In genomic region chr2:151260492-151261239, GRCh38 we compare ENCODE assay signal across 8 cellular contexts.
A peak's percentile ranks its signal among the peaks of the same experiment; 100 is the strongest.
DNase-seq lines count a peak whose midpoint lies in the region; ATAC-seq and TF ChIP-seq lines count a peak whose summit lies in the region.

No MANE protein-coding gene starts in this region.

- H3K36me3 Mint-ChIP-seq in activated T-cell treated with anti-CD3 and anti-CD28 coated beads, Interleukin-2, amount 50 U/mL, for 24 hours (ENCODE audit: low read depth): peaks cover 5% of the 10 kb centered on the region
- peaks cover 16% of the 10 kb centered on the region for H3K36me3 Mint-ChIP-seq in nephron progenitor cell (ENCODE audit: low read depth)

- H3K4me3 Mint-ChIP-seq in activated T-cell treated with anti-CD3 and anti-CD28 coated beads, Interleukin-2, amount 50 U/mL, for 24 hours: peak overlapping the region; percentile 85
- peak overlapping the region; percentile 81 for H3K4me3 Mint-ChIP-seq in nephron progenitor cell

- TF ChIP-seq CTCF in nephron progenitor cell (IDR thresholded peaks at IDR 0.05): no peak

- H3K27ac ChIP-seq in effector memory CD4-positive, alpha-beta T cell (ENCODE audit: insufficient read depth, low read length, poor library complexity, severe bottlenecking): peak overlapping the region; percentile 94

- peaks cover 32% of the 10 kb centered on the region for H3K4me1 Mint-ChIP-seq in activated T-cell treated with anti-CD3 and anti-CD28 coated beads, Interleukin-2, amount 50 U/mL, for 24 hours (ENCODE audit: low read depth)
- peaks cover 21% of the 10 kb centered on the region for H3K4me1 Mint-ChIP-seq in nephron progenitor cell

- H3K9me3 Mint-ChIP-seq in activated T-cell treated with anti-CD3 and anti-CD28 coated beads, Interleukin-2, amount 50 U/mL, for 24 hours: no peaks in the 10 kb centered on the region
- H3K9me3 Mint-ChIP-seq in nephron progenitor cell: peaks cover 19% of the 10 kb centered on the region

- no peaks in the 10 kb centered on the region for H3K27me3 ChIP-seq in effector memory CD4-positive, alpha-beta T cell (replicated peaks; ENCODE audit: control insufficient read depth, insufficient read depth, low read length, poor library complexity, severe bottlenecking)

- H3K27me3 Mint-ChIP-seq in activated T-cell treated with anti-CD3 and anti-CD28 coated beads, Interleukin-2, amount 50 U/mL, for 24 hours: no peaks in the 10 kb centered on the region
- peaks cover 12% of the 10 kb centered on the region for H3K27me3 Mint-ChIP-seq in nephron progenitor cell (ENCODE audit: low read depth, poor library complexity)

- peak; percentile 10 for ATAC-seq in HG02763 (IDR thresholded peaks at IDR 0.05; ENCODE audit: unreplicated experiment)

- H3K36me3 ChIP-seq in effector memory CD4-positive, alpha-beta T cell (ENCODE audit: control insufficient read depth, insufficient read depth, low read length): no peaks in the 10 kb centered on the region

- no peak for DNase-seq in activated T-cell treated with anti-CD3 and anti-CD28 coated beads, Interleukin-2, amount 50 U/mL, for 24 hours
- DNase-seq in activated T-cell treated with anti-CD3 and anti-CD28 coated beads for 4 hours: no peak
- peak; percentile 83 for DNase-seq in OCI-M1 (lab: John Stamatoyannopoulos, UW)
- DNase-seq in effector memory CD4-positive, alpha-beta T cell: no peak
- no peak for DNase-seq in nephron progenitor cell
- no peak for DNase-seq in NK-92 (lab: John Stamatoyannopoulos, UW; ENCODE audit: unreplicated experiment)
- DNase-seq in SKM-1 (lab: John Stamatoyannopoulos, UW; ENCODE audit: unreplicated experiment): no peak

- no peaks in the 10 kb centered on the region for H3K4me1 ChIP-seq in effector memory CD4-positive, alpha-beta T cell (ENCODE audit: control insufficient read depth, insufficient read depth, low read length, poor library complexity, severe bottlenecking)

- H3K27ac Mint-ChIP-seq in activated T-cell treated with anti-CD3 and anti-CD28 coated beads, Interleukin-2, amount 50 U/mL, for 24 hours: peak overlapping the region; percentile 97
- H3K27ac Mint-ChIP-seq in nephron progenitor cell: no peak overlapping the region

- peak overlapping the region; percentile 73 for H3K4me3 ChIP-seq in effector memory CD4-positive, alpha-beta T cell (ENCODE audit: insufficient read depth, low read depth, low read length, poor library complexity, severe bottlenecking)

- H3K9me3 ChIP-seq in effector memory CD4-positive, alpha-beta T cell (ENCODE audit: control insufficient read depth, low read length): no peaks in the 10 kb centered on the region
